ENCODE assay signal across 31 cellular contexts in the genomic region with DNA sequence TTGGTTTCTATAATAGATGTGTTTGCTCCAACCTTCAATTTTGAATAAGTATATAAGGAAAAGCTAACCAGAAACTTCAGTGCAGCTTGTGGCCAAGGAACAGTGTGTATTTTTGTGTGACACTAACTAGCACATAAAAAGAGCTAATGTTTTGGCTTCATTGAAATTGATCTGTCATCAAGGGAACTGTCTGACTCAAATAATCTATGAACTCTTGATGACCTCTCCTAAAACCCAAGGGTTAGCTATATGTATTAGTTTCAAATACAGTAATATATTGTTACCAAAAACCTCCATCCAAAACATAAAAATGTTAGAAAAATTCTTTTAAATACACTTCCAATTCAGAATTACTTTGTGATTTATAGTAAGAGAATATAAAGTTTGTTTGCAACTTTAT.
"Had no signal": no experiment of that assay in that cellular context is flagged by ENCODE, and none has a peak within 500 bp of the region (broad histone marks: within the 10 kb centered on the region; RNA-seq: fewer than 3 reads in every experiment).

No MANE protein-coding gene starts in this region.

- H3K36me3 Mint-ChIP-seq: T-cell had no signal

- H2AFZ ChIP-seq: PC-9 had no signal

- H3K4me3 Mint-ChIP-seq: T-cell had no signal

- H3K4me1 ChIP-seq: SJCRH30 had no signal

- ATAC-seq: Panc1, Right ventricle myocardium inferior, SK-N-SH treated with all-trans-retinoic acid at 6 μM for 48 hours, T-cell had no signal

- H3K27me3 ChIP-seq: MG63, SJCRH30 had no signal

- H3K4me2 ChIP-seq: PC-9 had no signal

- DNase-seq: Kasumi-1, MG63, NCI-H1048, NCI-H1092 treated with DMSO at 0.1 percent for 48 hours, NCI-H1105 treated with DMSO at 0.1 percent for 48 hours, NCI-H1417, NCI-H1436, NCI-H146, NCI-H1694, NCI-H187, NCI-H1930, NCI-H2029 treated with DMSO at 0.1 percent for 48 hours, NCI-H2081 treated with DMSO at 0.1 percent for 48 hours, NCI-H2107, NCI-H2171, NCI-H226, NCI-H446 treated with DMSO at 0.1 percent for 48 hours, NCI-H510A, NCI-H524, NCI-H526 treated with DMSO at 0.1 percent for 48 hours, NCI-H774, PC-9, SHP77, SIG-M5, SJCRH30, T-cell had no signal

- H3K27ac Mint-ChIP-seq: T-cell had no signal

- H3K36me3 ChIP-seq: MG63, SJCRH30 had no signal

- H3K4me3 ChIP-seq: MG63, PC-9, SJCRH30, SK-N-MC had no signal

- H3K9me3 ChIP-seq: MG63, SJCRH30 had no signal

- H3K4me1 Mint-ChIP-seq: T-cell had no signal

- H3K9me3 Mint-ChIP-seq: T-cell had no signal

- H3K27ac ChIP-seq: PC-9, RWPE1, SJCRH30, SK-N-MC had no signal
